In genomic region chr6:157763129-157763893, GRCh38 we compare ENCODE assay signal across 8 cellular contexts. TPM values are rescaled to one million over a fixed set of nuclear protein-coding genes. Genes with fewer than 3 reads are reported as not detected.
A peak's percentile ranks its signal among the peaks of the same experiment; 100 is the strongest.
DNase-seq lines count a peak whose midpoint lies in the region; ATAC-seq and TF ChIP-seq lines count a peak whose summit lies in the region.

No MANE protein-coding gene starts in this region.

- no peaks in the 10 kb centered on the region for H3K36me3 ChIP-seq in gastroesophageal sphincter

- no peak for TF ChIP-seq CTCF in activated CD8-positive, alpha-beta T cell treated with anti-CD3 and anti-CD28 coated beads for 36 hours (IDR thresholded peaks at IDR 0.05)
- TF ChIP-seq CTCF in gastroesophageal sphincter (IDR thresholded peaks at IDR 0.05), result no peak

- no peaks in the 10 kb centered on the region for H3K9me3 ChIP-seq in gastroesophageal sphincter

- DNase-seq in GM03348 (ENCODE audit: low spot score), result peak; percentile 37
- DNase-seq in NCI-H1417 treated with DMSO at 0.1 percent for 48 hours (lab: John Stamatoyannopoulos, UW), result peak; percentile 52
- peak; percentile 47 for DNase-seq in activated CD8-positive, alpha-beta T cell treated with anti-CD3 and anti-CD28 coated beads for 36 hours
- DNase-seq in renal cortical epithelial cell (ENCODE audit: low read depth), result peak; percentile 96

- peaks cover 2% of the 10 kb centered on the region for H3K9me3 Mint-ChIP-seq in activated CD8-positive, alpha-beta T cell treated with anti-CD3 and anti-CD28 coated beads for 36 hours

- no peak for TF ChIP-seq EP300 in gastroesophageal sphincter (IDR thresholded peaks at IDR 0.05)

- POLR2A ChIA-PET in activated CD8-positive, alpha-beta T cell treated with anti-CD3 and anti-CD28 coated beads for 36 hours (lab: Charles Lee), result interaction anchor here (0.7 to 10.4 kb wide), 19 partner anchors 8 to 311 kb away, joined by 3 to 102 read pairs (median 3); no protein-coding TSS in a partner anchor

- peak overlapping the region; percentile 97 for H3K27ac Mint-ChIP-seq in activated CD8-positive, alpha-beta T cell treated with anti-CD3 and anti-CD28 coated beads for 36 hours

- TF ChIP-seq POLR2A in gastroesophageal sphincter (IDR thresholded peaks at IDR 0.05), result no peak

- H3K4me3 ChIP-seq in gastroesophageal sphincter, result no peak overlapping the region

- intact Hi-C loops in activated CD8-positive, alpha-beta T cell treated with anti-CD3 and anti-CD28 coated beads for 36 hours (cut with micrococcal nuclease), result loop anchor here (2.0 to 5.0 kb wide), 2 partner anchors 97 to 124 kb away; no protein-coding TSS in a partner anchor

- CTCF ChIA-PET in activated CD8-positive, alpha-beta T cell treated with anti-CD3 and anti-CD28 coated beads for 36 hours (lab: Charles Lee), result interaction anchor here (0.9 to 6.7 kb wide), 13 partner anchors 7 to 126 kb away, joined by 3 to 50 read pairs (median 6); no protein-coding TSS in a partner anchor

- H3K36me3 Mint-ChIP-seq in activated CD8-positive, alpha-beta T cell treated with anti-CD3 and anti-CD28 coated beads for 36 hours (ENCODE audit: low read depth), result peaks cover 3% of the 10 kb centered on the region

- H3K4me1 ChIP-seq in gastroesophageal sphincter, result peaks cover 0 to 46% (median 16%) of the 10 kb centered on the region in 3 donors

- no peaks in the 10 kb centered on the region for H3K27me3 ChIP-seq in gastroesophageal sphincter

- H3K4me3 Mint-ChIP-seq in activated CD8-positive, alpha-beta T cell treated with anti-CD3 and anti-CD28 coated beads for 36 hours, result peak overlapping the region; percentile 40

- 30% methylated on average over 2 of the region's 13 CpGs; no CpG with 5 or more reads in 1 of the 2 donors for WGBS in gastroesophageal sphincter (ENCODE audit: low coverage in 1 of 2), 2 donors

- no peaks in the 10 kb centered on the region for H3K27me3 Mint-ChIP-seq in activated CD8-positive, alpha-beta T cell treated with anti-CD3 and anti-CD28 coated beads for 36 hours

- H3K4me1 Mint-ChIP-seq in activated CD8-positive, alpha-beta T cell treated with anti-CD3 and anti-CD28 coated beads for 36 hours (ENCODE audit: low read depth), result peaks cover 87% of the 10 kb centered on the region

- no peak for ATAC-seq in activated CD8-positive, alpha-beta T cell treated with anti-CD3 and anti-CD28 coated beads for 36 hours
- ATAC-seq in gastroesophageal sphincter (no peak), GM19351 (IDR thresholded peaks at IDR 0.05; ENCODE audit: unreplicated experiment) (no peak), HG03139 (IDR thresholded peaks at IDR 0.05; ENCODE audit: unreplicated experiment) (no peak), GM21576 (IDR thresholded peaks at IDR 0.05; ENCODE audit: unreplicated experiment) (no peak)

- H3K27ac ChIP-seq in gastroesophageal sphincter, result peak overlapping the region in 3 of 4 donors; percentile 60 to 73 (median 70)

RNA-seq across cellular contexts. Expression of gene SNX9, which starts 59.7 kb away (rescaled TPM):
- total RNA-seq in activated CD8-positive, alpha-beta T cell treated with anti-CD3 and anti-CD28 coated beads for 36 hours, result 10 to 100 TPM; 44.9 to 45.1 TPM
- 100 to 1,000 TPM in 1 of 4 donors, 10 to 100 TPM in 3; 68.3 to 101 (median 85.0) TPM for total RNA-seq in gastroesophageal sphincter
- 45.7 and 56.8 TPM in 2 replicates for total RNA-seq in renal cortical epithelial cell

Comparison
In these comparisons a context has a peak if more than half of its experiments do, and no peak if none do; other contexts are left out.
1. DNase-seq: peak in every context shown above with its lines; median percentile 96 in renal cortical epithelial cell; 52 in NCI-H1417 treated with DMSO at 0.1 percent for 48 hours; 47 in activated CD8-positive, alpha-beta T cell treated with anti-CD3 and anti-CD28 coated beads for 36 hours; 37 in GM03348.